8 cellular contexts compared by ENCODE assay signal in genomic region chr13:113837554-113838355, GRCh38. TPM values are rescaled to one million over a fixed set of nuclear protein-coding genes. Genes with fewer than 3 reads are reported as not detected.
A peak's percentile ranks its signal among the peaks of the same experiment; 100 is the strongest.
DNase-seq lines count a peak whose midpoint lies in the region; ATAC-seq, FAIRE-seq and TF ChIP-seq lines count a peak whose summit lies in the region.

No MANE protein-coding gene starts in this region.

- no peak for FAIRE-seq in urothelium cell line (lab: Jason Lieb, UNC)

- peak; percentile 80 for ATAC-seq in mucosa of descending colon
- ATAC-seq in GM18868 (IDR thresholded peaks at IDR 0.05; ENCODE audit: unreplicated experiment), result no peak

- H3K9me3 Mint-ChIP-seq in activated CD4-positive, alpha-beta T cell treated with anti-CD3 and anti-CD28 coated beads, Interleukin-2, amount 10 ng/mL, durations not matched to agents 7 days and 5 days, result peaks cover 5% of the 10 kb centered on the region

- H3K4me1 ChIP-seq in mucosa of descending colon (ENCODE audit: low read depth), result peaks cover 32% of the 10 kb centered on the region

- no peak overlapping the region for H3K4me3 Mint-ChIP-seq in activated CD4-positive, alpha-beta T cell treated with anti-CD3 and anti-CD28 coated beads, Interleukin-2, amount 10 ng/mL, durations not matched to agents 7 days and 5 days

- peak overlapping the region; percentile 46 for H3K27ac Mint-ChIP-seq in activated CD4-positive, alpha-beta T cell treated with anti-CD3 and anti-CD28 coated beads, Interleukin-2, amount 10 ng/mL, durations not matched to agents 7 days and 5 days

- H3K9me3 ChIP-seq in mucosa of descending colon, result no peaks in the 10 kb centered on the region

- H3K36me3 Mint-ChIP-seq in activated CD4-positive, alpha-beta T cell treated with anti-CD3 and anti-CD28 coated beads, Interleukin-2, amount 10 ng/mL, durations not matched to agents 7 days and 5 days (ENCODE audit: low read depth), result no peaks in the 10 kb centered on the region

- peaks cover 22% of the 10 kb centered on the region for H3K4me1 Mint-ChIP-seq in activated CD4-positive, alpha-beta T cell treated with anti-CD3 and anti-CD28 coated beads, Interleukin-2, amount 10 ng/mL, durations not matched to agents 7 days and 5 days

- POLR2A ChIA-PET in activated CD4-positive, alpha-beta T cell treated with anti-CD3 and anti-CD28 coated beads, Interleukin-2, amount 10 ng/mL, durations not matched to agents 7 days and 5 days (lab: Charles Lee), result no interaction called here

- CTCF ChIA-PET in activated CD4-positive, alpha-beta T cell treated with anti-CD3 and anti-CD28 coated beads, Interleukin-2, amount 10 ng/mL, durations not matched to agents 7 days and 5 days (lab: Charles Lee), result no interaction called here

- no peaks in the 10 kb centered on the region for H3K36me3 ChIP-seq in mucosa of descending colon (ENCODE audit: low read depth)

- intact Hi-C loops in mucosa of descending colon (cut with DNase I, micrococcal nuclease), result no loop called here

- DNase-seq in activated CD4-positive, alpha-beta T cell treated with anti-CD3 and anti-CD28 coated beads, Interleukin-2, amount 10 ng/mL, durations not matched to agents 7 days and 5 days, result no peak
- no peak for DNase-seq in activated CD4-positive, alpha-beta T cell treated with anti-CD3 and anti-CD28 coated beads, Interleukin-2, amount 50 U/mL, for 48 hours
- DNase-seq in RPMI7951 (ENCODE audit: low read depth), result peak; percentile 98
- peak; percentile 40 to 71 for DNase-seq in erythroblast (lab: John Stamatoyannopoulos, UW)
- peak; percentile 78 to 91 (median 81) for DNase-seq in mucosa of descending colon
- DNase-seq in urothelium cell line (ENCODE audit: low spot score), result peak; percentile 96
- no peak for DNase-seq in NCI-H774 (lab: John Stamatoyannopoulos, UW)

- H3K4me3 ChIP-seq in mucosa of descending colon, result no peak overlapping the region

- no peaks in the 10 kb centered on the region for H3K27me3 Mint-ChIP-seq in activated CD4-positive, alpha-beta T cell treated with anti-CD3 and anti-CD28 coated beads, Interleukin-2, amount 10 ng/mL, durations not matched to agents 7 days and 5 days

- no peak for TF ChIP-seq POLR2A in erythroblast (IDR thresholded peaks at IDR 0.05; ENCODE audit: low read length)

- no peak for TF ChIP-seq CTCF in mucosa of descending colon (IDR thresholded peaks at IDR 0.05)

RNA-seq across cellular contexts. Expression of gene GAS6, which starts 26.1 kb away (rescaled TPM):
- total RNA-seq in activated CD4-positive, alpha-beta T cell treated with anti-CD3 and anti-CD28 coated beads, Interleukin-2, amount 10 ng/mL, durations not matched to agents 7 days and 5 days, result under 1 TPM; 0.82 to 0.92 TPM
- 91.2 and 119 TPM in 2 replicates for total RNA-seq in RPMI7951 (2014; rRNA removed; shearing (Covaris generic))
- total RNA-seq in mucosa of descending colon, result 100 to 1,000 TPM; 101 to 168 (median 113) TPM

Comparison
In these comparisons a context has a peak if more than half of its experiments do, and no peak if none do; other contexts are left out.
1. DNase-seq: peak in RPMI7951 (single experiment), erythroblast (2 of 2), mucosa of descending colon (3 of 3) and urothelium cell line (single experiment); none in activated CD4-positive, alpha-beta T cell treated with anti-CD3 and anti-CD28 coated beads, Interleukin-2, amount 10 ng/mL, durations not matched to agents 7 days and 5 days (single experiment), activated CD4-positive, alpha-beta T cell treated with anti-CD3 and anti-CD28 coated beads, Interleukin-2, amount 50 U/mL, for 48 hours (0 of 2) and NCI-H774 (single experiment).
2. RNA of gene GAS6, which starts 26.1 kb away (total RNA-seq): 101 to 168 TPM in mucosa of descending colon and 91.2 to 119 TPM in RPMI7951; 0.82 to 0.92 TPM in activated CD4-positive, alpha-beta T cell treated with anti-CD3 and anti-CD28 coated beads, Interleukin-2, amount 10 ng/mL, durations not matched to agents 7 days and 5 days; every median in the first group is over 10 times any median in the second.